In genomic region chr6:12007915-12008286, GRCh38 we compare ENCODE assay signal across 8 cellular contexts. TPM values are rescaled to one million over a fixed set of nuclear protein-coding genes. Genes with fewer than 3 reads are reported as not detected.
DNase-seq lines count a peak whose midpoint lies in the region; ATAC-seq and TF ChIP-seq lines count a peak whose summit lies in the region.

No MANE protein-coding gene starts in this region.

- ATAC-seq in HG02623 (IDR thresholded peaks at IDR 0.05; ENCODE audit: unreplicated experiment), result no peak

- H3K36me3 ChIP-seq in ascending aorta, result no peaks in the 10 kb centered on the region
- H3K36me3 ChIP-seq in liver (ENCODE audit: control insufficient read depth in 4 of 4, insufficient read depth in 3 of 4, low read depth in 1 of 4, low read length in 3 of 4), result no peaks in the 10 kb centered on the region
- no peaks in the 10 kb centered on the region for H3K36me3 ChIP-seq in transverse colon

- no peak for DNase-seq in activated naive CD4-positive, alpha-beta T cell treated with anti-CD3 and anti-CD28 coated beads for 36 hours
- no peak for DNase-seq in activated naive CD4-positive, alpha-beta T cell (lab: John Stamatoyannopoulos, UW)
- no peak for DNase-seq in ascending aorta (ENCODE audit: low spot score in 2 of 2)
- no peak for DNase-seq in transverse colon
- no peak for DNase-seq in NCI-H524 treated with DMSO at 0.1 percent for 48 hours (lab: John Stamatoyannopoulos, UW)
- no peak for DNase-seq in COR-L47 (lab: John Stamatoyannopoulos, UW)

- peak overlapping the region; percentile 95 for H3K4me3 Mint-ChIP-seq in activated naive CD4-positive, alpha-beta T cell treated with anti-CD3 and anti-CD28 coated beads for 36 hours

- CTCF ChIA-PET in activated naive CD4-positive, alpha-beta T cell treated with anti-CD3 and anti-CD28 coated beads for 36 hours (lab: Charles Lee), result interaction anchor here (0.7 kb wide), 1 partner anchor 296 kb away, joined by 3 read pairs; no protein-coding TSS in a partner anchor

- H3K27ac Mint-ChIP-seq in activated naive CD4-positive, alpha-beta T cell treated with anti-CD3 and anti-CD28 coated beads for 36 hours, result peak overlapping the region; percentile 98

- peak overlapping the region; percentile 98 to 99 for H3K27ac ChIP-seq in ascending aorta
- peak overlapping the region; percentile 83 to 100 for H3K27ac ChIP-seq in liver (ENCODE audit: low read depth in 1 of 2, low read length in 2 of 2)
- H3K27ac ChIP-seq in transverse colon, result peak overlapping the region; percentile 96 to 99 (median 99)

- no peak for TF ChIP-seq RAD21 in liver (IDR thresholded peaks at IDR 0.05)

- peak overlapping the region; percentile 86 to 96 for H3K9ac ChIP-seq in liver (ENCODE audit: low read depth in 1 of 2, low read length in 2 of 2)

- no peaks in the 10 kb centered on the region for H3K9me3 ChIP-seq in ascending aorta
- H3K9me3 ChIP-seq in liver (ENCODE audit: control insufficient read depth in 4 of 4, low read length in 3 of 4), result no peaks in the 10 kb centered on the region
- H3K9me3 ChIP-seq in transverse colon, result no peaks in the 10 kb centered on the region

- H3K4me1 Mint-ChIP-seq in activated naive CD4-positive, alpha-beta T cell treated with anti-CD3 and anti-CD28 coated beads for 36 hours (ENCODE audit: low read depth), result peaks cover 17% of the 10 kb centered on the region

- H3K27me3 ChIP-seq in ascending aorta (no peaks in the 10 kb centered on the region), liver (ENCODE audit: control insufficient read depth in 4 of 4, insufficient read depth in 4 of 4, low read length in 3 of 4) (no peaks in the 10 kb centered on the region), transverse colon (no peaks in the 10 kb centered on the region)

- H3K4me3 ChIP-seq in ascending aorta, result peak overlapping the region; percentile 74 to 85
- H3K4me3 ChIP-seq in liver (ENCODE audit: low read depth in 1 of 3, low read length in 3 of 3), result peak overlapping the region; percentile 64 to 99 (median 81)
- H3K4me3 ChIP-seq in transverse colon, result peak overlapping the region in 3 of 4 donors; percentile 57 to 84 (median 67)

- in situ Hi-C loops in transverse colon (cut with MboI; ENCODE audit: low pct_ligation_motif_present in 1 of 4, low pct_unique_long_range_greater_than_20kb in 1 of 4, low sequenced_read_pairs in 3 of 4), result no loop called here

- TF ChIP-seq POLR2A in transverse colon (IDR thresholded peaks at IDR 0.05), result no peak

- peaks cover 8% of the 10 kb centered on the region for H3K36me3 Mint-ChIP-seq in activated naive CD4-positive, alpha-beta T cell treated with anti-CD3 and anti-CD28 coated beads for 36 hours (ENCODE audit: low read depth)

- intact Hi-C loops in activated naive CD4-positive, alpha-beta T cell treated with anti-CD3 and anti-CD28 coated beads for 36 hours (cut with micrococcal nuclease), result loop anchor here (1.0 to 2.0 kb wide), 3 partner anchors 30 to 111 kb away; no protein-coding TSS in a partner anchor
- intact Hi-C loops in ascending aorta (cut with DNase I), result no loop called here
- intact Hi-C loops in transverse colon (cut with DNase I; ENCODE audit: low total_unique reads), result no loop called here

- TF ChIP-seq CTCF in ascending aorta (IDR thresholded peaks at IDR 0.05) (no peak), liver (IDR thresholded peaks at IDR 0.05; ENCODE audit: low read depth, low read length, missing input control) (no peak), transverse colon (IDR thresholded peaks at IDR 0.05) (no peak)

- TF ChIP-seq EP300 in transverse colon (IDR thresholded peaks at IDR 0.05; ENCODE audit: low read depth), result no peak

- no peaks in the 10 kb centered on the region for H3K27me3 Mint-ChIP-seq in activated naive CD4-positive, alpha-beta T cell treated with anti-CD3 and anti-CD28 coated beads for 36 hours (ENCODE audit: low read depth)

- H3K4me1 ChIP-seq in ascending aorta, result peaks cover 0 to 6% of the 10 kb centered on the region in 2 donors
- peaks cover 0 to 16% (median 1%) of the 10 kb centered on the region in 4 donors for H3K4me1 ChIP-seq in liver (ENCODE audit: control insufficient read depth in 4 of 4, insufficient read depth in 4 of 4, low read length in 3 of 4)
- peaks cover 0 to 26% (median 23%) of the 10 kb centered on the region in 4 donors for H3K4me1 ChIP-seq in transverse colon

- no peaks in the 10 kb centered on the region for H3K9me3 Mint-ChIP-seq in activated naive CD4-positive, alpha-beta T cell treated with anti-CD3 and anti-CD28 coated beads for 36 hours

- 31% methylated on average over 4 of the region's 4 CpGs for WGBS in liver
- WGBS in transverse colon (ENCODE audit: low coverage in 1 of 2), 2 donors, result 27 to 46% methylated on average over 4 of the region's 4 CpGs

TF ChIP-seq in liver, 16 proteins besides CTCF, POLR2A, EP300 and RAD21:
- TF ChIP-seq YY1 (IDR thresholded peaks at IDR 0.05) (no peak), NR2F2 (IDR thresholded peaks at IDR 0.05) (no peak), ZBTB33 (IDR thresholded peaks at IDR 0.05) (no peak), GABPA (IDR thresholded peaks at IDR 0.05 in 1 of 2, conservative IDR thresholded peaks at IDR 0.05 in 1 of 2) (no peak), HNF4A (conservative IDR thresholded peaks at IDR 0.05) (no peak), ATF3 (IDR thresholded peaks at IDR 0.05) (no peak), FOXA1 (IDR thresholded peaks at IDR 0.05) (no peak), RXRA (IDR thresholded peaks at IDR 0.05) (no peak), TAF1 (conservative IDR thresholded peaks at IDR 0.05) (no peak)

RNA-seq across cellular contexts. Expression of gene HIVEP1, which starts 4.2 kb away (rescaled TPM):
- 10 to 100 TPM; 43.6 to 47.9 TPM for total RNA-seq in activated naive CD4-positive, alpha-beta T cell treated with anti-CD3 and anti-CD28 coated beads for 36 hours
- total RNA-seq in ascending aorta (31.7 TPM), liver (10 to 100 TPM in 1 of 2 donors, 1 to 10 TPM in 1; 6.0 to 27.2 TPM), transverse colon (10 to 100 TPM; 18.9 to 90.9 (median 30.5) TPM)
- 1 to 10 TPM; 2.7 to 6.3 TPM for polyA plus RNA-seq in liver
